In the genomic region with DNA sequence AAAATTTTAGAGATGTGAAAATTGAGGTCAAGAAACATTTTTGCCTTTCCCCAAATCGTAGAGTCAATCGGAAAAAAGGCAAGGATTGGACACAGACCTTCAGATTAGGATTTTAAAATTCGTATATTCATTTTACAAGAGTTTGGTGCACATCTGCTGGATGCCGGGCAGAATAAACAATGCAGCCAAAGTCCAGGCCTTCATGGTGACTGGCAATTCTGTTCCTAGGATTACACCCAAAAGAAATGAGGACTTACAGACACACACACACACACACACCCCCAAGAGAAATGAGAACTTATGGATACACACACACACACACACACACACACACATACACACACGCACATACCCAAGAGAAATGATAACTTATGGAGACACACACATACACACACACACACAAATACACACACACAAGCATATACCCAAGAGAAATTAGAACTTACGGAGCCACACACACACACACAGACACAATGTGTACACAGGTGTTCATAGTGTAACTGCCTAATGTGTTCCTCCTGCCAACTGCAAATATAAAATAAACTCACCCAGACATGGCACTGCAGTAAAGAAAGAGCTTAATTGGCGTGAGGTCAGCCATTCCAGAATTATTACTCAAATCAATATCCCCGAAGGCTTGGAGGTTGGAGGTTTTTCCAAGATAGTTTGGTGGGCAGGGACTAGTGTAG, we compare ENCODE assay signal across 1 cellular context.
TF ChIP-seq lines count a peak whose summit lies in the region.

No MANE protein-coding gene starts in this region.

TF ChIP-seq in IMR-90, 13 proteins besides CTCF, POLR2A, EP300 and RAD21 (continued from another document):
- TF ChIP-seq, protein P1, sequence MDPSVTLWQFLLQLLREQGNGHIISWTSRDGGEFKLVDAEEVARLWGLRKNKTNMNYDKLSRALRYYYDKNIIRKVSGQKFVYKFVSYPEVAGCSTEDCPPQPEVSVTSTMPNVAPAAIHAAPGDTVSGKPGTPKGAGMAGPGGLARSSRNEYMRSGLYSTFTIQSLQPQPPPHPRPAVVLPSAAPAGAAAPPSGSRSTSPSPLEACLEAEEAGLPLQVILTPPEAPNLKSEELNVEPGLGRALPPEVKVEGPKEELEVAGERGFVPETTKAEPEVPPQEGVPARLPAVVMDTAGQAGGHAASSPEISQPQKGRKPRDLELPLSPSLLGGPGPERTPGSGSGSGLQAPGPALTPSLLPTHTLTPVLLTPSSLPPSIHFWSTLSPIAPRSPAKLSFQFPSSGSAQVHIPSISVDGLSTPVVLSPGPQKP (IDR thresholded peaks at IDR 0.05; ENCODE audit: borderline replicate concordance, low read depth, low read length) = no peak
- TF ChIP-seq BHLHE40 (IDR thresholded peaks at IDR 0.05; ENCODE audit: low read depth, low read length) (no peak), FOS (IDR thresholded peaks at IDR 0.05; ENCODE audit: low read depth, low read length) (no peak), RCOR1 (IDR thresholded peaks at IDR 0.05; ENCODE audit: insufficient replicate concordance, low read length) (no peak), CHD1 (IDR thresholded peaks at IDR 0.05; ENCODE audit: low read depth, low read length) (no peak), USF2 (IDR thresholded peaks at IDR 0.05; ENCODE audit: low read depth, low read length) (no peak)
